Comparison of ENCODE assay signal across 8 cellular contexts in genomic region chr2:127386764-127387654, GRCh38. TPM values are rescaled to one million over a fixed set of nuclear protein-coding genes. Genes with fewer than 3 reads are reported as not detected.
A peak's percentile ranks its signal among the peaks of the same experiment; 100 is the strongest.
DNase-seq lines count a peak whose midpoint lies in the region; ATAC-seq and TF ChIP-seq lines count a peak whose summit lies in the region.

No MANE protein-coding gene starts in this region.

- peak overlapping the region; percentile 87 for H3K9ac ChIP-seq in neural progenitor cell
- H3K9ac ChIP-seq in stomach smooth muscle (ENCODE audit: low read length in 2 of 2), result peak overlapping the region; percentile 83 to 91

- H3K4me1 ChIP-seq in RWPE2 (ENCODE audit: insufficient read depth, poor library complexity, severe bottlenecking), result peaks cover 24% of the 10 kb centered on the region
- peaks cover 26% of the 10 kb centered on the region for H3K4me1 ChIP-seq in foreskin keratinocyte
- peaks cover 12% of the 10 kb centered on the region for H3K4me1 ChIP-seq in neural progenitor cell
- peaks cover 8% of the 10 kb centered on the region for H3K4me1 ChIP-seq in stomach smooth muscle (ENCODE audit: control insufficient read depth, insufficient read depth, low read length)

- H3K4me3 ChIP-seq in RWPE2 (ENCODE audit: severe bottlenecking), result peak overlapping the region; percentile 99
- peak overlapping the region; percentile 91 for H3K4me3 ChIP-seq in neural progenitor cell
- H3K4me3 ChIP-seq in stomach smooth muscle (ENCODE audit: low read length in 2 of 2), result peak overlapping the region; percentile 67 to 81

- H2AFZ ChIP-seq in neural progenitor cell (replicated peaks), result peak overlapping the region; percentile 99

- peak overlapping the region; percentile 47 for H3K27ac Mint-ChIP-seq in neural progenitor cell

- DNase-seq in DMS79 treated with DMSO at 0.1 percent for 48 hours (lab: John Stamatoyannopoulos, UW) (peak; percentile 46), GOT3 (lab: John Stamatoyannopoulos, UW) (peak; percentile 60), LoVo (ENCODE audit: low spot score) (peak; percentile 50), RWPE2 (ENCODE audit: low spot score) (peak; percentile 83), activated gamma-delta T cell (lab: John Stamatoyannopoulos, UW) (peak; percentile 85), foreskin keratinocyte (peak in 1 of 2 donors; percentile 72), neural progenitor cell (ENCODE audit: low spot score) (peak; percentile 91)

- H3K9me3 Mint-ChIP-seq in neural progenitor cell, result no peaks in the 10 kb centered on the region

- TF ChIP-seq CTCF in RWPE2 (IDR thresholded peaks at IDR 0.05; ENCODE audit: poor library complexity, severe bottlenecking) (no peak), foreskin keratinocyte (conservative IDR thresholded peaks at IDR 0.05) (no peak), neural progenitor cell (IDR thresholded peaks at IDR 0.05) (no peak)

- peaks cover 43% of the 10 kb centered on the region for H4K20me1 ChIP-seq in neural progenitor cell (ENCODE audit: low read depth)

- H3K4me2 ChIP-seq in neural progenitor cell, result peak overlapping the region; percentile 93

- peaks cover 26% of the 10 kb centered on the region for H3K4me1 Mint-ChIP-seq in neural progenitor cell

- H3K9me3 ChIP-seq in RWPE2 (ENCODE audit: severe bottlenecking) (no peaks in the 10 kb centered on the region), neural progenitor cell (ENCODE audit: low read depth) (no peaks in the 10 kb centered on the region), stomach smooth muscle (ENCODE audit: control insufficient read depth in 2 of 2, low read length in 2 of 2) (no peaks in the 10 kb centered on the region)

- ATAC-seq in RWPE2 (ENCODE audit: low read depth) (peak; percentile 74), foreskin keratinocyte (peak; percentile 68)

- peak overlapping the region; percentile 91 for H3K4me3 Mint-ChIP-seq in neural progenitor cell

- peak overlapping the region; percentile 91 for H3K27ac ChIP-seq in RWPE2 (ENCODE audit: poor library complexity, severe bottlenecking)
- peak overlapping the region; percentile 99 for H3K27ac ChIP-seq in foreskin keratinocyte
- peak overlapping the region; percentile 98 for H3K27ac ChIP-seq in neural progenitor cell
- peak overlapping the region; percentile 98 for H3K27ac ChIP-seq in stomach smooth muscle (ENCODE audit: low read length)

- no peaks in the 10 kb centered on the region for H3K27me3 Mint-ChIP-seq in neural progenitor cell (ENCODE audit: insufficient read depth, low read depth)

- H3K36me3 ChIP-seq in RWPE2 (ENCODE audit: low read depth) (no peaks in the 10 kb centered on the region), neural progenitor cell (no peaks in the 10 kb centered on the region), stomach smooth muscle (ENCODE audit: control insufficient read depth in 2 of 2, insufficient read depth in 2 of 2, low read length in 2 of 2) (no peaks in the 10 kb centered on the region)

- H3K27me3 ChIP-seq in RWPE2 (ENCODE audit: insufficient read depth, poor library complexity, severe bottlenecking) (no peaks in the 10 kb centered on the region), foreskin keratinocyte (no peaks in the 10 kb centered on the region), neural progenitor cell (peaks cover 10% of the 10 kb centered on the region), stomach smooth muscle (ENCODE audit: control insufficient read depth in 1 of 2, insufficient read depth in 2 of 2, low read length in 2 of 2) (no peaks in the 10 kb centered on the region)

- H3K79me2 ChIP-seq in neural progenitor cell (ENCODE audit: low read depth), result peaks cover 51% of the 10 kb centered on the region

- peaks cover 19% of the 10 kb centered on the region for H3F3A ChIP-seq in neural progenitor cell (ENCODE audit: low read depth)

- peaks cover 9% of the 10 kb centered on the region for H3K36me3 Mint-ChIP-seq in neural progenitor cell

RNA-seq across cellular contexts. Expression of gene MAP3K2, which starts 0.8 kb away (rescaled TPM):
- total RNA-seq in foreskin keratinocyte (27.4 and 30.4 TPM in 2 replicates), neural progenitor cell (ENCODE audit: low replicate concordance) (24.5 and 27.7 TPM in 2 replicates)
- 2.0 and 2.3 TPM in 2 replicates for polyA plus RNA-seq in foreskin keratinocyte

RNA-seq across cellular contexts. Expression of gene PROC, which starts 31.2 kb away (rescaled TPM):
- total RNA-seq in foreskin keratinocyte (0.32 and 0.82 TPM in 2 replicates), neural progenitor cell (ENCODE audit: low replicate concordance) (0.25 TPM in 1 of 2 replicates, not detected in the other)
- polyA plus RNA-seq in foreskin keratinocyte, result 0.18 and 0.74 TPM in 2 replicates
